In the genomic region with DNA sequence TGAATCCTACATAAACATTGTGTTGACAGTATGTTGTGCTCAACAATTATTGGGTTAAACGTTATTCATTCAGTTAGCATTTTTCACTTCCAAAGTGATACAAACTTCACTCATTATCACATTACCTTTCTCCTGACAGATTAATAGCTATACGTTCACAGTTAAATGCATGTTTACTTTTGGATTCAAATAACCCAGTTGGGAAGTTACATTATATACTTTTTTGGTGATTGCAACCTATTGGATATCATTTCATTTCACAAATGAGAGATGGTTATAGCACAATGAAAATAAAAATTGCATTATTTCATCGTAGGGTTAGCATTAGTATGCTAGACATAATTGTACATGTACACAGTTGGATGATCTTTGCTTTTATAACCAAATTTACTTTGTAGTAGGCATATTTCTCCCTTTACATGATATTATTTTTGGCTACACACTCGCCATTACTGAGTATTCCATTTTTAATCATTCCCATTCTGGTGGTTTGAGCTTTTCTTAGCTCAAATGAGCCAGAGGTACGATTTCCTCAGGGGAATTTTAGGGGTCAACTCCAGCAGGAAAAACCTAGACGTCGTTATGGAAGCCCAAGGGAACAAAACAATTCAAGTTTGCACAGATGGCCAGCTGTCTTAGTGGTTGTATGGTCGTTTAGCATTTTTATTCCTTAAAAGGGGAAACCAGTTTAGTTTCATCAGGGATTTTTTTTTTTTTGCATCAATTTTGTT, we compare ENCODE assay signal across 1 cellular context.
TF ChIP-seq lines count a peak whose summit lies in the region.

No MANE protein-coding gene starts in this region.

TF ChIP-seq in GM23338, 12 proteins besides CTCF, POLR2A, EP300 and RAD21 (continued from another document):
- TF ChIP-seq, protein P1, sequence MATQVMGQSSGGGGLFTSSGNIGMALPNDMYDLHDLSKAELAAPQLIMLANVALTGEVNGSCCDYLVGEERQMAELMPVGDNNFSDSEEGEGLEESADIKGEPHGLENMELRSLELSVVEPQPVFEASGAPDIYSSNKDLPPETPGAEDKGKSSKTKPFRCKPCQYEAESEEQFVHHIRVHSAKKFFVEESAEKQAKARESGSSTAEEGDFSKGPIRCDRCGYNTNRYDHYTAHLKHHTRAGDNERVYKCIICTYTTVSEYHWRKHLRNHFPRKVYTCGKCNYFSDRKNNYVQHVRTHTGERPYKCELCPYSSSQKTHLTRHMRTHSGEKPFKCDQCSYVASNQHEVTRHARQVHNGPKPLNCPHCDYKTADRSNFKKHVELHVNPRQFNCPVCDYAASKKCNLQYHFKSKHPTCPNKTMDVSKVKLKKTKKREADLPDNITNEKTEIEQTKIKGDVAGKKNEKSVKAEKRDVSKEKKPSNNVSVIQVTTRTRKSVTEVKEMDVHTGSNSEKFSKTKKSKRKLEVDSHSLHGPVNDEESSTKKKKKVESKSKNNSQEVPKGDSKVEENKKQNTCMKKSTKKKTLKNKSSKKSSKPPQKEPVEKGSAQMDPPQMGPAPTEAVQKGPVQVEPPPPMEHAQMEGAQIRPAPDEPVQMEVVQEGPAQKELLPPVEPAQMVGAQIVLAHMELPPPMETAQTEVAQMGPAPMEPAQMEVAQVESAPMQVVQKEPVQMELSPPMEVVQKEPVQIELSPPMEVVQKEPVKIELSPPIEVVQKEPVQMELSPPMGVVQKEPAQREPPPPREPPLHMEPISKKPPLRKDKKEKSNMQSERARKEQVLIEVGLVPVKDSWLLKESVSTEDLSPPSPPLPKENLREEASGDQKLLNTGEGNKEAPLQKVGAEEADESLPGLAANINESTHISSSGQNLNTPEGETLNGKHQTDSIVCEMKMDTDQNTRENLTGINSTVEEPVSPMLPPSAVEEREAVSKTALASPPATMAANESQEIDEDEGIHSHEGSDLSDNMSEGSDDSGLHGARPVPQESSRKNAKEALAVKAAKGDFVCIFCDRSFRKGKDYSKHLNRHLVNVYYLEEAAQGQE (IDR thresholded peaks at IDR 0.05; ENCODE audit: unreplicated experiment), result no peak
